Comparison of ENCODE assay signal across 11 cellular contexts in genomic region chr4:7867701-7868429, GRCh38.
DNase-seq lines count a peak whose midpoint lies in the region; ATAC-seq lines count a peak whose summit lies in the region.
"Had no signal": no experiment of that assay in that cellular context is flagged by ENCODE, and none has a peak within 500 bp of the region (broad histone marks: within the 10 kb centered on the region; RNA-seq: fewer than 3 reads in every experiment).

No MANE protein-coding gene starts in this region.

- H3K36me3 Mint-ChIP-seq in activated CD8-positive, alpha-beta memory T cell treated with anti-CD3 and anti-CD28 coated beads, Interleukin-2, amount 10 ng/mL, durations not matched to agents 7 days and 5 days = peaks cover 8% of the 10 kb centered on the region
- H3K36me3 Mint-ChIP-seq in activated naive CD8-positive, alpha-beta T cell treated with anti-CD3 and anti-CD28 coated beads, Interleukin-2, amount 50 U/mL, for 24 hours (ENCODE audit: low read depth) = peaks cover 8% of the 10 kb centered on the region

- no peak overlapping the region for H3K4me3 Mint-ChIP-seq in activated CD8-positive, alpha-beta memory T cell treated with anti-CD3 and anti-CD28 coated beads, Interleukin-2, amount 10 ng/mL, durations not matched to agents 7 days and 5 days
- H3K4me3 Mint-ChIP-seq in activated naive CD8-positive, alpha-beta T cell treated with anti-CD3 and anti-CD28 coated beads, Interleukin-2, amount 50 U/mL, for 24 hours = no peak overlapping the region
- H3K4me3 Mint-ChIP-seq: B cell had no signal

- CTCF ChIA-PET in activated CD8-positive, alpha-beta memory T cell treated with anti-CD3 and anti-CD28 coated beads, Interleukin-2, amount 10 ng/mL, durations not matched to agents 7 days and 5 days (lab: Charles Lee) = interaction anchor here (0.6 to 1.0 kb wide), 3 partner anchors 9 to 222 kb away, joined by 3 to 5 read pairs (median 3); no protein-coding TSS in a partner anchor

- H3K4me1 Mint-ChIP-seq in activated CD8-positive, alpha-beta memory T cell treated with anti-CD3 and anti-CD28 coated beads, Interleukin-2, amount 10 ng/mL, durations not matched to agents 7 days and 5 days = peaks cover 25% of the 10 kb centered on the region
- peaks cover 21% of the 10 kb centered on the region for H3K4me1 Mint-ChIP-seq in activated naive CD8-positive, alpha-beta T cell treated with anti-CD3 and anti-CD28 coated beads, Interleukin-2, amount 50 U/mL, for 24 hours
- H3K4me1 Mint-ChIP-seq: B cell had no signal

- no peaks in the 10 kb centered on the region for H3K27me3 Mint-ChIP-seq in activated CD8-positive, alpha-beta memory T cell treated with anti-CD3 and anti-CD28 coated beads, Interleukin-2, amount 10 ng/mL, durations not matched to agents 7 days and 5 days
- H3K27me3 Mint-ChIP-seq in activated naive CD8-positive, alpha-beta T cell treated with anti-CD3 and anti-CD28 coated beads, Interleukin-2, amount 50 U/mL, for 24 hours = peaks cover 4% of the 10 kb centered on the region

- no peak for ATAC-seq in activated CD8-positive, alpha-beta memory T cell treated with anti-CD3 and anti-CD28 coated beads, Interleukin-2, amount 10 ng/mL, durations not matched to agents 7 days and 5 days
- ATAC-seq in activated naive CD8-positive, alpha-beta T cell treated with anti-CD3 and anti-CD28 coated beads, Interleukin-2, amount 50 U/mL, for 24 hours = peak; percentile 13
- ATAC-seq: heart left ventricle had no signal

- peak; percentile 43 for DNase-seq in activated CD8-positive, alpha-beta memory T cell treated with anti-CD3 and anti-CD28 coated beads, Interleukin-2, amount 10 ng/mL, durations not matched to agents 7 days and 5 days
- DNase-seq in activated CD8-positive, alpha-beta memory T cell treated with anti-CD3 and anti-CD28 coated beads, Interleukin-2, amount 50 U/mL, for 48 hours = no peak
- DNase-seq in HT1080 (ENCODE audit: low read depth) = peak; percentile 41
- DNase-seq in activated naive CD8-positive, alpha-beta T cell treated with anti-CD3 and anti-CD28 coated beads, Interleukin-2, amount 50 U/mL, for 24 hours = no peak
- DNase-seq in kidney glomerular epithelial cell (lab: John Stamatoyannopoulos, UW) = peak; percentile 36
- DNase-seq in NCI-H2196 (lab: John Stamatoyannopoulos, UW; ENCODE audit: unreplicated experiment) = no peak
- no peak for DNase-seq in mesenteric fat pad (ENCODE audit: low spot score)
- DNase-seq in NCI-H1417 treated with DMSO at 0.1 percent for 48 hours (lab: John Stamatoyannopoulos, UW) = no peak
- DNase-seq: heart left ventricle, NCI-H345 had no signal

- H3K27ac Mint-ChIP-seq in activated CD8-positive, alpha-beta memory T cell treated with anti-CD3 and anti-CD28 coated beads, Interleukin-2, amount 10 ng/mL, durations not matched to agents 7 days and 5 days = peak overlapping the region; percentile 77
- H3K27ac Mint-ChIP-seq in activated naive CD8-positive, alpha-beta T cell treated with anti-CD3 and anti-CD28 coated beads, Interleukin-2, amount 50 U/mL, for 24 hours = peak overlapping the region; percentile 43
- H3K27ac Mint-ChIP-seq: B cell had no signal

- H3K9me3 Mint-ChIP-seq in activated CD8-positive, alpha-beta memory T cell treated with anti-CD3 and anti-CD28 coated beads, Interleukin-2, amount 10 ng/mL, durations not matched to agents 7 days and 5 days (ENCODE audit: low read depth) = peaks cover 4% of the 10 kb centered on the region
- peaks cover 8% of the 10 kb centered on the region for H3K9me3 Mint-ChIP-seq in activated naive CD8-positive, alpha-beta T cell treated with anti-CD3 and anti-CD28 coated beads, Interleukin-2, amount 50 U/mL, for 24 hours

Comparison
In these comparisons a context has a peak if more than half of its experiments do, and no peak if none do; other contexts are left out.
1. DNase-seq: peak in activated CD8-positive, alpha-beta memory T cell treated with anti-CD3 and anti-CD28 coated beads, Interleukin-2, amount 10 ng/mL, durations not matched to agents 7 days and 5 days (single experiment), HT1080 (single experiment) and kidney glomerular epithelial cell (single experiment); none in activated CD8-positive, alpha-beta memory T cell treated with anti-CD3 and anti-CD28 coated beads, Interleukin-2, amount 50 U/mL, for 48 hours (single experiment), activated naive CD8-positive, alpha-beta T cell treated with anti-CD3 and anti-CD28 coated beads, Interleukin-2, amount 50 U/mL, for 24 hours (single experiment), NCI-H2196 (single experiment), mesenteric fat pad (single experiment) and NCI-H1417 treated with DMSO at 0.1 percent for 48 hours (single experiment).